ENCODE assay signal across 26 cellular contexts in the genomic region with DNA sequence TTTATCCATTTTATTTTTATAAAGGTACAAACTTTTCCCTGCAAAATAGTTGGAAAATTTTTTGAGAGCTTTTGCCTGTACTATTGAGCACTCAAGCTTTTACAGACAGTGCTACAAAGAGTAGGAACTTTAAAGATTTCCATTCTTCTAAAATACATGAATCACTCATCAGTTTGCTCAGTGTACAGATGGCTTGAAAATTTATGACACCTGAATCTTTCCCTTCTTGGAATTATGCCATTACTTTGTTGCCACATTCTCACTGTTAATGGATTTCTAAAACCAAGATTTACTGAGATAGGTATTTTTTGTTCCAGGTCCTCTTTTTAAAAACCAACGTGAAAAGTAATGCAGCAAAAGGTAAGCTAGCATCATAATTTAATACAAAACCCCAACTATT.
"Had no signal": no experiment of that assay in that cellular context is flagged by ENCODE, and none has a peak within 500 bp of the region (broad histone marks: within the 10 kb centered on the region; RNA-seq: fewer than 3 reads in every experiment).

No MANE protein-coding gene starts in this region.

- DNase-seq: activated B cell treated with CpG ODN at 0.5 μM for 24 hours; activated CD4-positive, alpha-beta T cell treated with anti-CD3 and anti-CD28 coated beads for 36 hours; activated CD4-positive, alpha-beta T cell treated with anti-CD3 and anti-CD28 coated beads, Interleukin-2, amount 50 U/mL, for 4 hours; activated CD8-positive, alpha-beta memory T cell treated with anti-CD3 and anti-CD28 coated beads for 24 hours; activated CD8-positive, alpha-beta memory T cell treated with anti-CD3 and anti-CD28 coated beads, Interleukin-2, amount 50 U/mL, for 4 hours; activated T-cell treated with anti-CD3 and anti-CD28 coated beads, Interleukin-2, amount 50 U/mL, for 24 hours; adrenal gland; cerebellar nuclear complex; cortex of kidney; endodermal cell; erythroblast; hippocampal formation; left cardiac atrium; mesendoderm; mucosa of descending colon; nephron progenitor cell; small intestine; stimulated activated CD4-positive, alpha-beta T cell treated with anti-CD3 and anti-CD28 coated beads, Interleukin-2, amount 100 ng/mL, for 24 hours; stimulated activated naive CD8-positive, alpha-beta T cell treated with anti-CD3 and anti-CD28 coated beads, Interleukin-15, amount 100 ng/mL, for 72 hours; T-helper 17 cell had no signal

- ATAC-seq: activated CD4-positive, alpha-beta T cell treated with anti-CD3 and anti-CD28 coated beads for 36 hours; activated naive CD4-positive, alpha-beta T cell treated with anti-CD3 and anti-CD28 coated beads, Interleukin-2, amount 50 U/mL, for 72 hours; activated T-helper 17 cell treated with anti-CD3 and anti-CD28 coated beads, Interleukin-2, amount 50 U/mL, for 72 hours; mucosa of descending colon; sciatic nerve; stimulated activated effector memory CD8-positive, alpha-beta T cell treated with anti-CD3 and anti-CD28 coated beads, Interleukin-12 subunit alpha, Interleukin-12 subunit beta, amount 100 ng/mL, for 72 hours; stimulated activated naive CD8-positive, alpha-beta T cell treated with anti-CD3 and anti-CD28 coated beads, Interleukin-15, amount 100 ng/mL, for 72 hours; T-helper 17 cell had no signal

- H3K4me3 ChIP-seq: adrenal gland, mucosa of descending colon, suprapubic skin, tibial nerve had no signal
